ENCODE assay signal across 30 cellular contexts in genomic region chr12:91309450-91309849, GRCh38.
"Had no signal": no experiment of that assay in that cellular context is flagged by ENCODE, and none has a peak within 500 bp of the region (broad histone marks: within the 10 kb centered on the region; RNA-seq: fewer than 3 reads in every experiment).

No MANE protein-coding gene starts in this region.

- H3K4me3 Mint-ChIP-seq: immature natural killer cell; naive B cell; natural killer cell; neural crest cell; stimulated activated naive B cell treated with anti-CD40 and anti-IgM and Interleukin-4, amounts not matched to agents 10 μg/mL and 1 μg/mL and 100 μg/mL, for 72 hours had no signal

- H3K27ac ChIP-seq: left lung, lower lobe of right lung, pancreas, prostate gland, stomach, testis, thyroid gland, transverse colon, upper lobe of left lung had no signal

- H3K4me3 ChIP-seq: left lung, lower lobe of right lung, pancreas, prostate gland, skin epidermis, stomach, testis, thyroid gland, transverse colon, upper lobe of left lung had no signal

- ATAC-seq: left colon; left lung; lower lobe of right lung; natural killer cell; pancreas; right cardiac atrium; sciatic nerve; stimulated activated naive B cell treated with anti-CD40 and anti-IgM and Interleukin-4, amounts not matched to agents 10 μg/mL and 1 μg/mL and 100 μg/mL, for 72 hours; stimulated activated naive CD8-positive, alpha-beta T cell treated with anti-CD3 and anti-CD28 coated beads, Interleukin-15, Interleukin-2, amounts not matched to agents 100 U/mL and 50 U/mL, for 24 hours had no signal

- H3K27ac Mint-ChIP-seq: immature natural killer cell; naive B cell; natural killer cell; stimulated activated naive B cell treated with anti-CD40 and anti-IgM and Interleukin-4, amounts not matched to agents 10 μg/mL and 1 μg/mL and 100 μg/mL, for 72 hours had no signal

- H3K9me3 ChIP-seq: left lung, lower lobe of right lung, pancreas, prostate gland, stomach, testis, thyroid gland, transverse colon, upper lobe of left lung had no signal

- H3K36me3 ChIP-seq: left lung, lower lobe of right lung, pancreas, prostate gland, stomach, thyroid gland, transverse colon, upper lobe of left lung had no signal

- H3K36me3 Mint-ChIP-seq: immature natural killer cell; naive B cell; natural killer cell; stimulated activated naive B cell treated with anti-CD40 and anti-IgM and Interleukin-4, amounts not matched to agents 10 μg/mL and 1 μg/mL and 100 μg/mL, for 72 hours had no signal

- DNase-seq: hypothalamus; immature natural killer cell; kidney; left colon; left lung; lower lobe of right lung; mammary epithelial cell; mesenchymal stem cell; naive B cell; natural killer cell; nucleus accumbens; pancreas; posterior cingulate gyrus; retina; right cardiac atrium; stimulated activated CD4-positive, alpha-beta T cell treated with anti-CD3 and anti-CD28 coated beads, Interleukin-12 subunit alpha, Interleukin-12 subunit beta, amount 100 ng/mL, for 4 hours; stimulated activated CD4-positive, alpha-beta T cell treated with anti-CD3 and anti-CD28 coated beads, Interleukin-15, amount 100 ng/mL, for 24 hours; stimulated activated CD4-positive, alpha-beta T cell treated with anti-CD3 and anti-CD28 coated beads, Interleukin-2, amount 100 ng/mL, for 24 hours; stimulated activated CD4-positive, alpha-beta T cell treated with anti-CD3 and anti-CD28 coated beads, Interleukin-4, amount 100 ng/mL, for 1 hour; stimulated activated naive B cell treated with anti-CD40 and anti-IgM and Interleukin-4, amounts not matched to agents 10 μg/mL and 1 μg/mL and 100 μg/mL, for 72 hours; stimulated activated naive CD8-positive, alpha-beta T cell treated with anti-CD3 and anti-CD28 coated beads, Interleukin-15, Interleukin-2, amounts not matched to agents 100 U/mL and 50 U/mL, for 24 hours; stomach; testis; thyroid gland; transverse colon; upper lobe of left lung had no signal

- H3K4me1 Mint-ChIP-seq: immature natural killer cell, natural killer cell had no signal

- H3K27me3 ChIP-seq: left lung, pancreas, stomach, testis, thyroid gland, transverse colon, upper lobe of left lung had no signal

- H3K4me1 ChIP-seq: left lung, lower lobe of right lung, pancreas, prostate gland, stomach, testis, thyroid gland, upper lobe of left lung had no signal
